In genomic region chr2:111957872-111958354, GRCh38 we compare ENCODE assay signal across 20 cellular contexts. TPM values are rescaled to one million over a fixed set of nuclear protein-coding genes. Genes with fewer than 3 reads are reported as not detected.
DNase-seq lines count a peak whose midpoint lies in the region; ATAC-seq and TF ChIP-seq lines count a peak whose summit lies in the region.
"Had no signal": no experiment of that assay in that cellular context is flagged by ENCODE, and none has a peak within 500 bp of the region (broad histone marks: within the 10 kb centered on the region; RNA-seq: fewer than 3 reads in every experiment).

No MANE protein-coding gene starts in this region.

- no peak for TF ChIP-seq POLR2A in stomach (IDR thresholded peaks at IDR 0.05)

- peaks cover 0 to 12% (median 2%) of the 10 kb centered on the region in 4 donors for H3K36me3 ChIP-seq in stomach
- H3K36me3 ChIP-seq: MG63 had no signal

- H3K4me3 ChIP-seq in stomach: no peak overlapping the region
- H3K4me3 ChIP-seq: GM23338, MG63 had no signal

- H3K27ac ChIP-seq in layer of hippocampus (ENCODE audit: low read depth, low read length) (peak overlapping the region; percentile 63), stomach (peak overlapping the region in 4 of 5 donors; percentile 14 to 64 (median 50))
- H3K27ac ChIP-seq: epithelial cell of prostate, VCaP had no signal

- H3K4me1 ChIP-seq in stomach: peaks cover 0 to 39% (median 12%) of the 10 kb centered on the region in 4 donors

- no peaks in the 10 kb centered on the region for H3K9me3 ChIP-seq in stomach
- H3K9me3 ChIP-seq: MG63 had no signal

- no peak for TF ChIP-seq EP300 in stomach (IDR thresholded peaks at IDR 0.05)

- TF ChIP-seq CTCF in stomach (IDR thresholded peaks at IDR 0.05): no peak

- DNase-seq in CD1c-positive myeloid dendritic cell (ENCODE audit: extremely low spot score) (peak; percentile 7), stomach (no peak), midbrain (lab: John Stamatoyannopoulos, UW) (no peak), superior temporal gyrus (ENCODE audit: extremely low spot score) (no peak), NCI-H1694 treated with DMSO at 0.1 percent for 48 hours (lab: John Stamatoyannopoulos, UW) (no peak), DMS79 treated with DMSO at 0.1 percent for 48 hours (lab: John Stamatoyannopoulos, UW) (no peak)
- DNase-seq: activated CD8-positive, alpha-beta T cell treated with anti-CD3 and anti-CD28 coated beads for 36 hours; activated naive CD4-positive, alpha-beta T cell treated with anti-CD3 and anti-CD28 coated beads, Interleukin-2, amount 10 ng/mL, durations not matched to agents 7 days and 5 days; activated T-cell treated with anti-CD3 and anti-CD28 coated beads, Interleukin-2, amount 50 U/mL, for 4 hours; mesendoderm; MG63; NCI-H2029 treated with DMSO at 0.1 percent for 48 hours; NCI-H510A treated with DMSO at 0.1 percent for 48 hours; stimulated activated naive CD4-positive, alpha-beta T cell; T-helper 1 cell had no signal

- intact Hi-C loops in stomach (cut with DNase I; ENCODE audit: low total_unique reads): no loop called here

- 72 to 90% (median 83%) methylated on average over 6 of the region's 6 CpGs for WGBS in stomach, 5 donors

- ATAC-seq in esophagus mucosa: peak; percentile 10
- ATAC-seq: activated CD8-positive, alpha-beta T cell treated with anti-CD3 and anti-CD28 coated beads for 36 hours; activated T-cell treated with anti-CD3 and anti-CD28 coated beads, Interleukin-2, amount 50 U/mL, for 4 hours; GM23338 had no signal

- H3K27me3 ChIP-seq in layer of hippocampus (ENCODE audit: control insufficient read depth, insufficient read depth, low read length) (no peaks in the 10 kb centered on the region), stomach (no peaks in the 10 kb centered on the region)
- H3K27me3 ChIP-seq: MG63 had no signal

RNA-seq across cellular contexts. Expression of gene MERTK, which starts 59.5 kb away (rescaled TPM):
- total RNA-seq in esophagus mucosa (5.4 TPM), stomach (10 to 100 TPM in 4 of 5 donors, 1 to 10 TPM in 1; 6.1 to 21.8 (median 17.4) TPM)
- polyA plus RNA-seq in stomach: 1 to 10 TPM; 3.9 to 5.7 (median 5.3) TPM
